ENCODE assay signal across 19 cellular contexts in the genomic region with DNA sequence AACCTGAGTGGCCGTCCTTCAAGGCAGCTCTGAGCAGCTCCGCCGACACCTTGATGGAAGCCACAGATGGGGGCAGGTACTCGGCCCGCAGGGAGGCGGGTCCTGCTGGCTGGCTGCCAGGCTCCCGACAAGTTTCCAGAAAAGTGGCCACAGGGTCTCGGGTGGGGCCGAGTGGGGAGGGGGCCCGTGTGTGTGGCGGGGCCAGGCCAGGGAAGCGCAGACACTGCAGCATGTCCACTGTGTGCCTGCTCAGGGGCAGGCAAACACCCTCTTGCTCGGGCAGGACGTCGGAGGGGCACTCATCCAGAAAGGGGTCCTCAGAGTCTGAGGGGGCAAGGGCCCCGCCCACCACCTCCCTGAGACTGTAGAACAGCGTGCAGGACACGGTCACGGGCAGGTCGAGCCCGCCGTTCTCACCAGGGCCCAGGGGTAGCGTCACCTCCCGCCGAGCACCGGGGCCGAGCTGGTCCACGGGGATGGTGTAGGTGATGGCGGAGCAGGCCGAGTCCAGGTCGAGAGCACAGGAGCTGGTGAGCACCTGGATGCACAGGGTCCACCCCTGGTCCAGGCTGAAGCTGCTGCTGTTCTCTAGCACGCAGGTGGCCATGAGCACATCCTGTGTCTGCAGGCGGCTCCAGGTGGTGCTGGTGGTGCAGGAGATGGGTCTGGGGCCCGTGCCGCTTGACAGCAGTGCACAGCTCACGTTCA. TPM values are rescaled to one million over a fixed set of nuclear protein-coding genes. Genes with fewer than 3 reads are reported as not detected.
A peak's percentile ranks its signal among the peaks of the same experiment; 100 is the strongest.
DNase-seq lines count a peak whose midpoint lies in the region; ATAC-seq, FAIRE-seq and TF ChIP-seq lines count a peak whose summit lies in the region.
"Had no signal": no experiment of that assay in that cellular context is flagged by ENCODE, and none has a peak within 500 bp of the region (broad histone marks: within the 10 kb centered on the region; RNA-seq: fewer than 3 reads in every experiment).

No MANE protein-coding gene starts in this region.

- H3K27me3 ChIP-seq in HepG2 (ENCODE audit: control insufficient read depth in 1 of 2, insufficient read depth in 2 of 2, low read length in 2 of 2) (no peaks in the 10 kb centered on the region; a peak in 1 of 5 replicates), right lobe of liver (no peaks in the 10 kb centered on the region), body of pancreas (no peaks in the 10 kb centered on the region), pancreas (no peaks in the 10 kb centered on the region)
- H3K27me3 ChIP-seq: BE2C had no signal

- no peak for DNase-seq in HepG2 (ENCODE audit: low spot score)
- no peak for DNase-seq in right lobe of liver
- DNase-seq in body of pancreas = peak in 2 of 4 donors; percentile 33 to 35
- DNase-seq in pancreas = peak in 4 of 6 donors; percentile 66 to 87 (median 72)
- no peak for DNase-seq in type B pancreatic cell (ENCODE audit: extremely low spot score, unreplicated experiment)
- DNase-seq in activated CD8-positive, alpha-beta T cell treated with anti-CD3 and anti-CD28 coated beads, Interleukin-2, amount 10 ng/mL, durations not matched to agents 7 days and 5 days = no peak
- DNase-seq: ACHN; BE2C; C1 segment of cervical spinal cord; CD4-positive, CD25-positive, alpha-beta regulatory T cell; CD8-positive, alpha-beta memory T cell; COR-L47; DMS 273 treated with DMSO at 0.1 percent for 48 hours; DMS53; DND-41; EL; H9 had no signal

- TF ChIP-seq POLR2A in HepG2 (IDR thresholded peaks at IDR 0.05; ENCODE audit: insufficient read depth in 1 of 2, low read depth in 2 of 2, low read length in 2 of 2) (no peak), right lobe of liver (IDR thresholded peaks at IDR 0.05) (no peak), body of pancreas (IDR thresholded peaks at IDR 0.05) (peak in 2 of 3 donors; percentile 20 to 32)

- no peaks in the 10 kb centered on the region for H3K27me3 Mint-ChIP-seq in type B pancreatic cell
- H3K27me3 Mint-ChIP-seq in activated CD8-positive, alpha-beta T cell treated with anti-CD3 and anti-CD28 coated beads, Interleukin-2, amount 10 ng/mL, durations not matched to agents 7 days and 5 days (ENCODE audit: low read depth) = no peaks in the 10 kb centered on the region
- H3K27me3 Mint-ChIP-seq: CD4-positive, CD25-positive, alpha-beta regulatory T cell had no signal

- peaks cover 4% of the 10 kb centered on the region; the same call in 1 of the 2 replicates for H4K20me1 ChIP-seq in HepG2 (ENCODE audit: insufficient read depth, low read length)

- H3K4me3 ChIP-seq in HepG2 (replicated peaks in 1 of 3; ENCODE audit: insufficient read depth in 1 of 3, low read depth in 2 of 3, low read length in 3 of 3) (no peak overlapping the region), right lobe of liver (no peak overlapping the region), body of pancreas (no peak overlapping the region), pancreas (no peak overlapping the region)
- H3K4me3 ChIP-seq: GM12878 had no signal

- H3K4me1 ChIP-seq in HepG2 (ENCODE audit: insufficient read depth, low read length) (peaks cover 18% of the 10 kb centered on the region), right lobe of liver (peaks cover 0 to 16% (median 3%) of the 10 kb centered on the region in 4 donors), body of pancreas (peaks cover 20% of the 10 kb centered on the region), pancreas (peaks cover 0 to 6% (median 5%) of the 10 kb centered on the region in 3 donors)
- H3K4me1 ChIP-seq: BE2C had no signal

- no peak for TF ChIP-seq RAD21 in HepG2 (CRISPR knock-in tag; IDR thresholded peaks at IDR 0.05)

- H3K27ac Mint-ChIP-seq in type B pancreatic cell = no peak overlapping the region
- no peak overlapping the region for H3K27ac Mint-ChIP-seq in activated CD8-positive, alpha-beta T cell treated with anti-CD3 and anti-CD28 coated beads, Interleukin-2, amount 10 ng/mL, durations not matched to agents 7 days and 5 days
- H3K27ac Mint-ChIP-seq: H9 had no signal

- POLR2A ChIA-PET in HepG2 (lab: Yijun Ruan, JAX) = no interaction called here
- POLR2A ChIA-PET in activated CD8-positive, alpha-beta T cell treated with anti-CD3 and anti-CD28 coated beads, Interleukin-2, amount 10 ng/mL, durations not matched to agents 7 days and 5 days (lab: Charles Lee) = no interaction called here

- peaks cover 10% of the 10 kb centered on the region for H3K79me2 ChIP-seq in HepG2 (ENCODE audit: insufficient read depth, low read length)

- no peak overlapping the region for H3K4me2 ChIP-seq in HepG2 (ENCODE audit: low read depth, low read length)

- CTCF ChIA-PET in HepG2 (lab: Yijun Ruan, JAX; ENCODE audit: low intra/inter-chr PET ratio, low total read pairs) = no interaction called here
- CTCF ChIA-PET in activated CD8-positive, alpha-beta T cell treated with anti-CD3 and anti-CD28 coated beads, Interleukin-2, amount 10 ng/mL, durations not matched to agents 7 days and 5 days (lab: Charles Lee) = no interaction called here

- no peaks in the 10 kb centered on the region for H3K9me3 Mint-ChIP-seq in type B pancreatic cell
- H3K9me3 Mint-ChIP-seq in activated CD8-positive, alpha-beta T cell treated with anti-CD3 and anti-CD28 coated beads, Interleukin-2, amount 10 ng/mL, durations not matched to agents 7 days and 5 days (ENCODE audit: insufficient read depth) = no peaks in the 10 kb centered on the region
- H3K9me3 Mint-ChIP-seq: CD4-positive, CD25-positive, alpha-beta regulatory T cell; CD8-positive, alpha-beta memory T cell; H9 had no signal

- 97% methylated on average over 26 of the region's 36 CpGs for WGBS in HepG2 (ENCODE audit: low lambda C conversion rate)
- WGBS in right lobe of liver (ENCODE audit: insufficient coverage, low coverage, low lambda C conversion rate, missing lambda C conversion rate) = 47% methylated on average over 3 of the region's 36 CpGs
- 85 to 86% methylated on average over 18 to 27 of the region's 36 CpGs for WGBS in body of pancreas, 2 donors
- WGBS in pancreas, 2 donors = 85 to 86% methylated on average over 32 to 36 of the region's 36 CpGs

- peaks cover 9% of the 10 kb centered on the region for H3K36me3 Mint-ChIP-seq in type B pancreatic cell
- H3K36me3 Mint-ChIP-seq in activated CD8-positive, alpha-beta T cell treated with anti-CD3 and anti-CD28 coated beads, Interleukin-2, amount 10 ng/mL, durations not matched to agents 7 days and 5 days (ENCODE audit: low read depth) = peaks cover 12% of the 10 kb centered on the region

- in situ Hi-C loops in HepG2 (cut with HindIII; ENCODE audit: extremely low pct_ligation_motif_present, low pct_unique_long_range_greater_than_20kb) = no loop called here

- intact Hi-C loops in HepG2 (cut with micrococcal nuclease; ENCODE audit: unreplicated experiment) (no loop called here), right lobe of liver (cut with DNase I) (no loop called here), body of pancreas (cut with DNase I) (no loop called here), pancreas (cut with DNase I) (no loop called here)

- no peak for ATAC-seq in HepG2
- no peak for ATAC-seq in right lobe of liver
- ATAC-seq in body of pancreas = no peak
- peak in 1 of 4 donors; percentile 1 for ATAC-seq in pancreas
- no peak for ATAC-seq in activated CD8-positive, alpha-beta T cell treated with anti-CD3 and anti-CD28 coated beads, Interleukin-2, amount 10 ng/mL, durations not matched to agents 7 days and 5 days
- ATAC-seq: GM12878 had no signal

- H3K27ac ChIP-seq in HepG2 (ENCODE audit: extremely low read length, insufficient read depth, low read length) (no peak overlapping the region), right lobe of liver (no peak overlapping the region), body of pancreas (no peak overlapping the region), pancreas (no peak overlapping the region)

- no peak overlapping the region for H3K9ac ChIP-seq in HepG2 (ENCODE audit: insufficient read depth, low read depth, low read length)

- no peaks in the 10 kb centered on the region for H3K9me3 ChIP-seq in HepG2 (ENCODE audit: low read length)
- no peaks in the 10 kb centered on the region for H3K9me3 ChIP-seq in right lobe of liver
- H3K9me3 ChIP-seq in body of pancreas = no peaks in the 10 kb centered on the region
- H3K9me3 ChIP-seq in pancreas = no peaks in the 10 kb centered on the region
- H3K9me3 ChIP-seq: BE2C had no signal

- H2AFZ ChIP-seq in HepG2 (ENCODE audit: low read length) = no peak overlapping the region

- TF ChIP-seq EP300 in HepG2 (IDR thresholded peaks at IDR 0.05; ENCODE audit: low read depth in 2 of 2, low read length in 2 of 2) (no peak), HepG2 (CRISPR knock-in tag; IDR thresholded peaks at IDR 0.05; ENCODE audit: borderline replicate concordance) (no peak)

- BruUV-seq in HepG2 (replicated peaks; lab: Mats Ljungman, UMichigan) = no TSS peak

- FAIRE-seq in HepG2 (lab: Jason Lieb, UNC) = no peak
- FAIRE-seq in pancreas (lab: Jason Lieb, UNC) = no peak
- FAIRE-seq: GM12878, H1 had no signal

- no peak overlapping the region for H3K4me3 Mint-ChIP-seq in type B pancreatic cell
- H3K4me3 Mint-ChIP-seq in activated CD8-positive, alpha-beta T cell treated with anti-CD3 and anti-CD28 coated beads, Interleukin-2, amount 10 ng/mL, durations not matched to agents 7 days and 5 days = no peak overlapping the region
- H3K4me3 Mint-ChIP-seq: H9 had no signal

- peaks cover 16% of the 10 kb centered on the region for H3K4me1 Mint-ChIP-seq in type B pancreatic cell (ENCODE audit: unreplicated experiment)
- peaks cover 21% of the 10 kb centered on the region for H3K4me1 Mint-ChIP-seq in activated CD8-positive, alpha-beta T cell treated with anti-CD3 and anti-CD28 coated beads, Interleukin-2, amount 10 ng/mL, durations not matched to agents 7 days and 5 days (ENCODE audit: low read depth)

- TF ChIP-seq CTCF in HepG2 (CRISPR knock-in tag; IDR thresholded peaks at IDR 0.05) (no peak), right lobe of liver (IDR thresholded peaks at IDR 0.05) (no peak), body of pancreas (IDR thresholded peaks at IDR 0.05) (no peak), pancreas (IDR thresholded peaks at IDR 0.05) (no peak), type B pancreatic cell (conservative IDR thresholded peaks at IDR 0.05) (no peak)

- H3K36me3 ChIP-seq in HepG2 (replicated peaks in 1 of 2; ENCODE audit: control insufficient read depth in 1 of 2, insufficient read depth in 2 of 2, low read length in 2 of 2) (peaks cover 39 to 61% of the 10 kb centered on the region in 2 experiments), right lobe of liver (peaks cover 0 to 31% (median 4%) of the 10 kb centered on the region in 4 donors), body of pancreas (replicated peaks in 1 of 2; ENCODE audit: insufficient read depth in 1 of 2, low read depth in 2 of 2) (peaks cover 0 to 8% of the 10 kb centered on the region in 2 donors), pancreas (peaks cover 0 to 24% (median 7%) of the 10 kb centered on the region in 3 donors)

RNA-seq across cellular contexts. Expression of a gene that starts 5.1 kb away (rescaled TPM):
- 13.9 and 20.8 TPM in 2 replicates for total RNA-seq in HepG2 (2016; rRNA removed; fragmentation: Illumina TruSeq; extraction: Trizol)
- total RNA-seq in HepG2 (2016; cell fraction: cytosol; rRNA removed; fragmentation: Illumina TruSeq; extraction: Trizol; ENCODE audit: low read depth) = 10.4 and 11.2 TPM in 2 replicates
- 11.4 and 20.4 TPM in 2 replicates for total RNA-seq in HepG2 (2016; cell fraction: insoluble cytoplasmic fraction; rRNA removed; fragmentation: Illumina TruSeq; extraction: Trizol)
- 23.6 and 25.4 TPM in 2 replicates for total RNA-seq in HepG2 (2016; cell fraction: membrane; rRNA removed; fragmentation: Illumina TruSeq; extraction: Trizol)
- total RNA-seq in HepG2 (2016; cell fraction: nucleus; rRNA removed; fragmentation: Illumina TruSeq; extraction: Trizol) = 19.0 and 22.7 TPM in 2 replicates
- polyA plus RNA-seq in HepG2 (2011; rRNA removed) = 7.6 and 11.1 TPM in 2 replicates
- polyA plus RNA-seq in HepG2 (2011; cell fraction: cytosol; rRNA removed) = 6.5 and 11.8 TPM in 2 replicates
- 37.4 and 38.6 TPM in 2 replicates for polyA plus RNA-seq in HepG2 (2011; cell fraction: nucleus; rRNA removed)
- polyA plus RNA-seq in HepG2 (2012) = 9.3 and 10.7 TPM in 2 replicates
- 6.1 and 6.4 TPM in 2 replicates for polyA plus RNA-seq in HepG2 (2016; cell fraction: cytosol; fragmentation: Illumina TruSeq; extraction: Trizol; ENCODE audit: low read depth)
- 13.7 and 17.1 TPM in 2 replicates for polyA plus RNA-seq in HepG2 (2016; cell fraction: insoluble cytoplasmic fraction; fragmentation: Illumina TruSeq; extraction: Trizol; ENCODE audit: low read depth)
- 14.4 and 16.7 TPM in 2 replicates for polyA plus RNA-seq in HepG2 (2016; cell fraction: membrane; fragmentation: Illumina TruSeq; extraction: Trizol; ENCODE audit: low read depth)
- 43.7 and 45.9 TPM in 2 replicates for polyA plus RNA-seq in HepG2 (2016; cell fraction: nucleus; fragmentation: Illumina TruSeq; extraction: Trizol; ENCODE audit: insufficient read depth, low read depth)
- polyA minus RNA-seq in HepG2 (2011; rRNA and poly(A)+ RNA removed; ENCODE audit: low replicate concordance) = 13.6 and 27.9 TPM in 2 replicates
- polyA minus RNA-seq in HepG2 (2011; cell fraction: cytosol; rRNA and poly(A)+ RNA removed) = 7.7 and 8.2 TPM in 2 replicates
- 22.8 and 26.2 TPM in 2 replicates for polyA minus RNA-seq in HepG2 (2011; cell fraction: nucleus; rRNA and poly(A)+ RNA removed)
- total RNA-seq in right lobe of liver = 10 to 100 TPM; 13.1 to 17.1 (median 15.2) TPM
- total RNA-seq in body of pancreas = 10 to 100 TPM; 27.8 to 50.4 TPM
- 10 to 100 TPM in 5 of 6 donors, 1 to 10 TPM in 1; 9.4 to 17.5 (median 12.2) TPM for total RNA-seq in pancreas
- polyA plus RNA-seq in pancreas = 10 to 100 TPM; 40.0 to 66.0 TPM
- 33.5 and 44.7 TPM in 2 replicates for total RNA-seq in type B pancreatic cell (ENCODE audit: low replicate concordance)
- 10 to 100 TPM; 39.2 to 43.6 TPM for total RNA-seq in activated CD8-positive, alpha-beta T cell treated with anti-CD3 and anti-CD28 coated beads, Interleukin-2, amount 10 ng/mL, durations not matched to agents 7 days and 5 days

RNA-seq across cellular contexts. Expression of a gene that starts 18.9 kb away (rescaled TPM):
- total RNA-seq in HepG2 (2016; rRNA removed; fragmentation: Illumina TruSeq; extraction: Trizol) (not detected in 2 replicates), right lobe of liver (under 1 TPM in 1 of 6 experiments, not detected in 5; 0.22 TPM), body of pancreas (10 to 100 TPM in 1 of 2 donors, 1 to 10 TPM in 1; 7.0 to 13.5 TPM), pancreas (10 to 100 TPM in 4 of 6 donors, 1 to 10 TPM in 2; 7.9 to 11.9 (median 10.7) TPM), type B pancreatic cell (ENCODE audit: low replicate concordance) (3.6 and 3.8 TPM in 2 replicates)
- not detected in 2 replicates for total RNA-seq in HepG2 (2016; cell fraction: cytosol; rRNA removed; fragmentation: Illumina TruSeq; extraction: Trizol; ENCODE audit: low read depth)
- not detected in 2 replicates for total RNA-seq in HepG2 (2016; cell fraction: insoluble cytoplasmic fraction; rRNA removed; fragmentation: Illumina TruSeq; extraction: Trizol)
- total RNA-seq in HepG2 (2016; cell fraction: membrane; rRNA removed; fragmentation: Illumina TruSeq; extraction: Trizol) = not detected in 2 replicates
- total RNA-seq in HepG2 (2016; cell fraction: nucleus; rRNA removed; fragmentation: Illumina TruSeq; extraction: Trizol) = not detected in 2 replicates
- polyA plus RNA-seq in HepG2 (2011; rRNA removed) (0.09 and 0.31 TPM in 2 replicates), pancreas (10 to 100 TPM in 1 of 2 donors, 1 to 10 TPM in 1; 2.5 to 15.3 TPM)
- polyA plus RNA-seq in HepG2 (2011; cell fraction: cytosol; rRNA removed) = 0.17 TPM in 2 replicates
- 2.2 and 2.8 TPM in 2 replicates for polyA plus RNA-seq in HepG2 (2011; cell fraction: nucleus; rRNA removed)
- 0.11 and 0.17 TPM in 2 replicates for polyA plus RNA-seq in HepG2 (2012)
- not detected in 2 replicates for polyA plus RNA-seq in HepG2 (2016; cell fraction: cytosol; fragmentation: Illumina TruSeq; extraction: Trizol; ENCODE audit: low read depth)
- polyA plus RNA-seq in HepG2 (2016; cell fraction: insoluble cytoplasmic fraction; fragmentation: Illumina TruSeq; extraction: Trizol; ENCODE audit: low read depth) = not detected in 2 replicates
- polyA plus RNA-seq in HepG2 (2016; cell fraction: membrane; fragmentation: Illumina TruSeq; extraction: Trizol; ENCODE audit: low read depth) = not detected in 2 replicates
- polyA plus RNA-seq in HepG2 (2016; cell fraction: nucleus; fragmentation: Illumina TruSeq; extraction: Trizol; ENCODE audit: insufficient read depth, low read depth) = not detected in 2 replicates
- 1.5 and 1.9 TPM in 2 replicates for polyA minus RNA-seq in HepG2 (2011; rRNA and poly(A)+ RNA removed; ENCODE audit: low replicate concordance)
- not detected in 2 replicates for polyA minus RNA-seq in HepG2 (2011; cell fraction: cytosol; rRNA and poly(A)+ RNA removed)
- 0.75 and 0.77 TPM in 2 replicates for polyA minus RNA-seq in HepG2 (2011; cell fraction: nucleus; rRNA and poly(A)+ RNA removed)
- total RNA-seq in activated CD8-positive, alpha-beta T cell treated with anti-CD3 and anti-CD28 coated beads, Interleukin-2, amount 10 ng/mL, durations not matched to agents 7 days and 5 days = under 1 TPM; 0.52 to 0.74 TPM
- polyA plus RNA-seq: CD8-positive, alpha-beta memory T cell had no signal

RNA-seq across cellular contexts. Expression of a gene that starts 34.5 kb away (rescaled TPM):
- 973 and 1,028 TPM in 2 replicates for total RNA-seq in HepG2 (2016; rRNA removed; fragmentation: Illumina TruSeq; extraction: Trizol)
- total RNA-seq in HepG2 (2016; cell fraction: cytosol; rRNA removed; fragmentation: Illumina TruSeq; extraction: Trizol; ENCODE audit: low read depth) = 361 and 399 TPM in 2 replicates
- 848 and 989 TPM in 2 replicates for total RNA-seq in HepG2 (2016; cell fraction: insoluble cytoplasmic fraction; rRNA removed; fragmentation: Illumina TruSeq; extraction: Trizol)
- 986 and 1,002 TPM in 2 replicates for total RNA-seq in HepG2 (2016; cell fraction: membrane; rRNA removed; fragmentation: Illumina TruSeq; extraction: Trizol)
- 479 and 519 TPM in 2 replicates for total RNA-seq in HepG2 (2016; cell fraction: nucleus; rRNA removed; fragmentation: Illumina TruSeq; extraction: Trizol)
- polyA plus RNA-seq in HepG2 (2011; rRNA removed) = 1,138 and 1,217 TPM in 2 replicates
- polyA plus RNA-seq in HepG2 (2011; cell fraction: cytosol; rRNA removed) = 2,631 and 2,697 TPM in 2 replicates
- 3,693 and 3,967 TPM in 2 replicates for polyA plus RNA-seq in HepG2 (2011; cell fraction: nucleus; rRNA removed)
- 1,881 and 2,139 TPM in 2 replicates for polyA plus RNA-seq in HepG2 (2012)
- polyA plus RNA-seq in HepG2 (2016; cell fraction: cytosol; fragmentation: Illumina TruSeq; extraction: Trizol; ENCODE audit: low read depth) = 598 and 619 TPM in 2 replicates
- polyA plus RNA-seq in HepG2 (2016; cell fraction: insoluble cytoplasmic fraction; fragmentation: Illumina TruSeq; extraction: Trizol; ENCODE audit: low read depth) = 1,358 and 1,713 TPM in 2 replicates
- polyA plus RNA-seq in HepG2 (2016; cell fraction: membrane; fragmentation: Illumina TruSeq; extraction: Trizol; ENCODE audit: low read depth) = 1,224 and 1,364 TPM in 2 replicates
- 1,038 and 1,070 TPM in 2 replicates for polyA plus RNA-seq in HepG2 (2016; cell fraction: nucleus; fragmentation: Illumina TruSeq; extraction: Trizol; ENCODE audit: insufficient read depth, low read depth)
- 750 and 1,581 TPM in 2 replicates for polyA minus RNA-seq in HepG2 (2011; rRNA and poly(A)+ RNA removed; ENCODE audit: low replicate concordance)
- polyA minus RNA-seq in HepG2 (2011; cell fraction: cytosol; rRNA and poly(A)+ RNA removed) = 1,072 and 1,192 TPM in 2 replicates
- polyA minus RNA-seq in HepG2 (2011; cell fraction: nucleus; rRNA and poly(A)+ RNA removed) = 609 and 760 TPM in 2 replicates
- 1,000 to 10,000 TPM in 3 of 6 experiments, 100 to 1,000 TPM in 3; 218 to 2,508 (median 1,326) TPM for total RNA-seq in right lobe of liver
- total RNA-seq in body of pancreas = 1,000 to 10,000 TPM; 1,634 to 1,790 TPM
- total RNA-seq in pancreas = 1,000 to 10,000 TPM; 1,458 to 2,872 (median 2,024) TPM
- polyA plus RNA-seq in pancreas = 1,000 to 10,000 TPM in 1 of 2 donors, 100 to 1,000 TPM in 1; 889 to 1,003 TPM
- 3,089 and 3,451 TPM in 2 replicates for total RNA-seq in type B pancreatic cell (ENCODE audit: low replicate concordance)
- 1,000 to 10,000 TPM; 5,147 to 5,318 TPM for total RNA-seq in activated CD8-positive, alpha-beta T cell treated with anti-CD3 and anti-CD28 coated beads, Interleukin-2, amount 10 ng/mL, durations not matched to agents 7 days and 5 days

Comparison
In these comparisons a context has a peak if more than half of its experiments do, and no peak if none do; other contexts are left out.
1. DNase-seq: peak in pancreas (4 of 6); none in HepG2 (single experiment), right lobe of liver (0 of 3), type B pancreatic cell (single experiment) and activated CD8-positive, alpha-beta T cell treated with anti-CD3 and anti-CD28 coated beads, Interleukin-2, amount 10 ng/mL, durations not matched to agents 7 days and 5 days (single experiment).
2. POLR2A ChIP-seq: peak in body of pancreas (2 of 3); none in HepG2 (0 of 2) and right lobe of liver (single experiment).